In genomic region chr1:157306896-157307295, GRCh38 we compare ENCODE assay signal across 35 cellular contexts.
"Had no signal": no experiment of that assay in that cellular context is flagged by ENCODE, and none has a peak within 500 bp of the region (broad histone marks: within the 10 kb centered on the region; RNA-seq: fewer than 3 reads in every experiment).

No MANE protein-coding gene starts in this region.

- DNase-seq: activated B cell treated with CpG ODN at 0.5 μM for 24 hours; activated CD4-positive, alpha-beta memory T cell treated with anti-CD3 and anti-CD28 coated beads for 36 hours; activated CD4-positive, alpha-beta T cell treated with anti-CD3 and anti-CD28 coated beads for 36 hours; activated CD4-positive, alpha-beta T cell treated with anti-CD3 and anti-CD28 coated beads, Interleukin-2, amount 10 ng/mL, durations not matched to agents 24 days and 14 days; activated CD4-positive, CD25-positive, alpha-beta regulatory T cell treated with anti-CD3 and anti-CD28 coated beads, Interleukin-2, amount 50 U/mL, for 72 hours; activated CD8-positive, alpha-beta memory T cell treated with anti-CD3 and anti-CD28 coated beads, Interleukin-2, amount 10 ng/mL, durations not matched to agents 7 days and 5 days; activated CD8-positive, alpha-beta memory T cell treated with anti-CD3 and anti-CD28 coated beads, Interleukin-2, amount 50 U/mL, for 4 hours; activated CD8-positive, alpha-beta T cell treated with anti-CD3 and anti-CD28 coated beads, Interleukin-2, amount 10 ng/mL, durations not matched to agents 7 days and 5 days; activated effector memory CD4-positive, alpha-beta T cell treated with Interleukin-2 at 50 U/mL for 16 hours; activated gamma-delta T cell treated with Interleukin-2 at 50 U/mL for 16 hours; activated naive CD4-positive, alpha-beta T cell treated with anti-CD3 and anti-CD28 coated beads, Interleukin-2, amount 50 U/mL, for 16 hours; activated naive CD4-positive, alpha-beta T cell treated with Interleukin-2 at 50 U/mL for 16 hours; activated T-cell treated with anti-CD3 and anti-CD28 coated beads, Interleukin-2, amount 50 U/mL, for 24 hours; amygdala; aorta; body of pancreas; caudate nucleus; cortex of kidney; dermis blood vessel endothelial cell; effector CD4-positive, alpha-beta T cell; effector memory CD8-positive, alpha-beta T cell; esophagus squamous epithelium; foreskin melanocyte; glutamatergic neuron; heart left ventricle; hypothalamus; T1000; WERI-Rb-1 had no signal

- H3K27ac ChIP-seq: body of pancreas, epithelial cell of prostate, esophagus squamous epithelium, heart left ventricle, WERI-Rb-1 had no signal

- FAIRE-seq: colon, endometrium, endothelial cell of umbilical vein had no signal

- H3K4me1 Mint-ChIP-seq: activated B cell treated with CpG ODN at 0.5 μM for 24 hours; activated CD4-positive, alpha-beta T cell treated with anti-CD3 and anti-CD28 coated beads for 36 hours; activated CD4-positive, alpha-beta T cell treated with anti-CD3 and anti-CD28 coated beads, Interleukin-2, amount 10 ng/mL, durations not matched to agents 24 days and 14 days; activated CD8-positive, alpha-beta memory T cell treated with anti-CD3 and anti-CD28 coated beads, Interleukin-2, amount 10 ng/mL, durations not matched to agents 7 days and 5 days; activated T-helper 17 cell treated with anti-CD3 and anti-CD28 coated beads, Interleukin-2, amount 50 U/mL, for 72 hours had no signal

- H3K4me1 ChIP-seq: heart left ventricle had no signal

- H3K9me3 Mint-ChIP-seq: activated B cell treated with CpG ODN at 0.5 μM for 24 hours; activated CD4-positive, alpha-beta memory T cell treated with anti-CD3 and anti-CD28 coated beads for 36 hours; activated CD4-positive, alpha-beta T cell treated with anti-CD3 and anti-CD28 coated beads, Interleukin-2, amount 10 ng/mL, durations not matched to agents 24 days and 14 days; activated T-cell treated with anti-CD3 and anti-CD28 coated beads, Interleukin-2, amount 50 U/mL, for 24 hours; activated T-helper 17 cell treated with anti-CD3 and anti-CD28 coated beads, Interleukin-2, amount 50 U/mL, for 72 hours; effector memory CD8-positive, alpha-beta T cell; T-helper 1 cell treated with Interleukin-12 subunit alpha and Interleukin-12 subunit beta and Interleukin-4 antibody, amounts not matched to agents 30 μg/mL and 1 μg/mL, for 36 hours had no signal

- H3K27me3 ChIP-seq: body of pancreas had no signal

- ATAC-seq: activated CD4-positive, alpha-beta T cell treated with anti-CD3 and anti-CD28 coated beads for 36 hours; activated CD8-positive, alpha-beta memory T cell treated with anti-CD3 and anti-CD28 coated beads, Interleukin-2, amount 10 ng/mL, durations not matched to agents 7 days and 5 days; activated CD8-positive, alpha-beta T cell treated with anti-CD3 and anti-CD28 coated beads, Interleukin-2, amount 10 ng/mL, durations not matched to agents 7 days and 5 days; activated T-helper 17 cell treated with anti-CD3 and anti-CD28 coated beads, Interleukin-2, amount 50 U/mL, for 72 hours; body of pancreas; effector memory CD8-positive, alpha-beta T cell; heart left ventricle had no signal

- H3K9me3 ChIP-seq: body of pancreas, esophagus squamous epithelium, heart left ventricle had no signal

- H3K27ac Mint-ChIP-seq: activated B cell treated with CpG ODN at 0.5 μM for 24 hours; activated CD4-positive, alpha-beta memory T cell treated with anti-CD3 and anti-CD28 coated beads for 36 hours; activated CD4-positive, alpha-beta T cell treated with anti-CD3 and anti-CD28 coated beads for 36 hours; activated CD4-positive, alpha-beta T cell treated with anti-CD3 and anti-CD28 coated beads, Interleukin-2, amount 10 ng/mL, durations not matched to agents 24 days and 14 days; activated CD8-positive, alpha-beta memory T cell treated with anti-CD3 and anti-CD28 coated beads, Interleukin-2, amount 10 ng/mL, durations not matched to agents 7 days and 5 days; activated CD8-positive, alpha-beta T cell treated with anti-CD3 and anti-CD28 coated beads, Interleukin-2, amount 10 ng/mL, durations not matched to agents 7 days and 5 days; activated naive CD8-positive, alpha-beta T cell; activated T-cell treated with anti-CD3 and anti-CD28 coated beads, Interleukin-2, amount 50 U/mL, for 24 hours; activated T-helper 17 cell treated with anti-CD3 and anti-CD28 coated beads, Interleukin-2, amount 50 U/mL, for 72 hours; effector memory CD8-positive, alpha-beta T cell; T-helper 1 cell treated with Interleukin-12 subunit alpha and Interleukin-12 subunit beta and Interleukin-4 antibody, amounts not matched to agents 30 μg/mL and 1 μg/mL, for 36 hours had no signal

- H3K36me3 Mint-ChIP-seq: activated CD4-positive, alpha-beta memory T cell treated with anti-CD3 and anti-CD28 coated beads for 36 hours; activated CD8-positive, alpha-beta memory T cell treated with anti-CD3 and anti-CD28 coated beads, Interleukin-2, amount 10 ng/mL, durations not matched to agents 7 days and 5 days; activated naive CD8-positive, alpha-beta T cell had no signal

- H3K36me3 ChIP-seq: esophagus squamous epithelium, heart left ventricle, WERI-Rb-1 had no signal

- H3K4me3 Mint-ChIP-seq: activated B cell treated with CpG ODN at 0.5 μM for 24 hours; activated CD4-positive, alpha-beta memory T cell treated with anti-CD3 and anti-CD28 coated beads for 36 hours; activated CD4-positive, alpha-beta T cell treated with anti-CD3 and anti-CD28 coated beads for 36 hours; activated CD4-positive, alpha-beta T cell treated with anti-CD3 and anti-CD28 coated beads, Interleukin-2, amount 10 ng/mL, durations not matched to agents 24 days and 14 days; activated CD8-positive, alpha-beta memory T cell treated with anti-CD3 and anti-CD28 coated beads, Interleukin-2, amount 10 ng/mL, durations not matched to agents 7 days and 5 days; activated CD8-positive, alpha-beta T cell treated with anti-CD3 and anti-CD28 coated beads, Interleukin-2, amount 10 ng/mL, durations not matched to agents 7 days and 5 days; activated naive CD8-positive, alpha-beta T cell; activated T-cell treated with anti-CD3 and anti-CD28 coated beads, Interleukin-2, amount 50 U/mL, for 24 hours; activated T-helper 17 cell treated with anti-CD3 and anti-CD28 coated beads, Interleukin-2, amount 50 U/mL, for 72 hours; effector memory CD8-positive, alpha-beta T cell; T-helper 1 cell treated with Interleukin-12 subunit alpha and Interleukin-12 subunit beta and Interleukin-4 antibody, amounts not matched to agents 30 μg/mL and 1 μg/mL, for 36 hours had no signal

- H3K4me3 ChIP-seq: body of pancreas, esophagus squamous epithelium, heart left ventricle had no signal
